In genomic region chr2:950627-950992, GRCh38 we compare ENCODE assay signal across 8 cellular contexts. TPM values are rescaled to one million over a fixed set of nuclear protein-coding genes. Genes with fewer than 3 reads are reported as not detected.
DNase-seq lines count a peak whose midpoint lies in the region; ATAC-seq and TF ChIP-seq lines count a peak whose summit lies in the region.

TSS of gene SNTG2 (plus strand) at chr2:950849. CDS start at chr2:950997, 148 bp downstream.

- no peaks in the 10 kb centered on the region for H3K9me3 ChIP-seq in colonic mucosa
- no peaks in the 10 kb centered on the region for H3K9me3 ChIP-seq in mucosa of descending colon
- no peaks in the 10 kb centered on the region for H3K9me3 ChIP-seq in stomach

- 1 to 3% (median 1%) methylated on average over 36 to 51 of the region's 51 CpGs; no CpG with 5 or more reads in 2 of the 5 donors for WGBS in stomach, 5 donors

- H3K4me3 ChIP-seq in colonic mucosa: peak within 1 kb of the TSS; percentile 45
- no peak within 1 kb of the TSS for H3K4me3 ChIP-seq in mucosa of descending colon
- peak within 1 kb of the TSS; percentile 54 to 76 (median 62) for H3K4me3 ChIP-seq in stomach

- TF ChIP-seq EP300 in stomach (IDR thresholded peaks at IDR 0.05): no peak

- intact Hi-C loops in colonic mucosa (cut with DNase I): loop anchor here (10.0 kb wide), 1 partner anchor 594 kb away; no protein-coding TSS in a partner anchor
- intact Hi-C loops in mucosa of descending colon (cut with DNase I, micrococcal nuclease): no loop called here
- intact Hi-C loops in stomach (cut with DNase I; ENCODE audit: low total_unique reads): no loop called here

- H3K27ac ChIP-seq in colonic mucosa (no peak within 1 kb of the TSS), stomach (peak within 1 kb of the TSS in 1 of 5 donors; percentile 60)

- H3K9ac ChIP-seq in colonic mucosa (ENCODE audit: low read depth in 2 of 2, low read length in 2 of 2): no peak within 1 kb of the TSS

- DNase-seq in NCI-H82 (lab: John Stamatoyannopoulos, UW): peak; percentile 35
- DNase-seq in NCI-H82 treated with DMSO at 0.1 percent for 48 hours (lab: John Stamatoyannopoulos, UW; ENCODE audit: unreplicated experiment): no peak
- peak; percentile 18 to 60 for DNase-seq in activated CD4-positive, alpha-beta T cell treated with anti-CD3 and anti-CD28 coated beads for 24 hours (ENCODE audit: low read depth in 2 of 2)
- peak; percentile 41 for DNase-seq in colonic mucosa
- DNase-seq in mucosa of descending colon: peak in 2 of 3 donors; percentile 47 to 69
- DNase-seq in stomach: peak; percentile 43
- DNase-seq in NCI-H1694 treated with DMSO at 0.1 percent for 48 hours (lab: John Stamatoyannopoulos, UW): no peak

- peak; percentile 91 for ATAC-seq in mucosa of descending colon
- no peak for ATAC-seq in GM21737 (IDR thresholded peaks at IDR 0.05; ENCODE audit: unreplicated experiment)

- H3K4me1 ChIP-seq in colonic mucosa (no peaks in the 10 kb centered on the region), mucosa of descending colon (ENCODE audit: low read depth) (peaks cover 8% of the 10 kb centered on the region), stomach (peaks cover 6 to 23% (median 19%) of the 10 kb centered on the region in 4 donors)

- H3K27me3 ChIP-seq in colonic mucosa (peaks cover 31% of the 10 kb centered on the region), stomach (peaks cover 8 to 79% (median 26%) of the 10 kb centered on the region in 3 donors)

- TF ChIP-seq CTCF in colonic mucosa (IDR thresholded peaks at IDR 0.05): no peak
- TF ChIP-seq CTCF in mucosa of descending colon (IDR thresholded peaks at IDR 0.05): no peak
- no peak for TF ChIP-seq CTCF in stomach (IDR thresholded peaks at IDR 0.05)

- TF ChIP-seq POLR2A in stomach (IDR thresholded peaks at IDR 0.05): no peak

- H3K36me3 ChIP-seq in colonic mucosa (no peaks in the 10 kb centered on the region), mucosa of descending colon (ENCODE audit: low read depth) (no peaks in the 10 kb centered on the region), stomach (no peaks in the 10 kb centered on the region)

RNA-seq across cellular contexts. Expression of gene SNTG2, which starts in this region (rescaled TPM):
- total RNA-seq in colonic mucosa: 1 to 10 TPM in 1 of 2 donors, under 1 TPM in 1; 0.72 to 1.0 TPM
- total RNA-seq in mucosa of descending colon: 1 to 10 TPM in 2 of 3 donors, under 1 TPM in 1; 0.38 to 3.0 (median 2.8) TPM
- total RNA-seq in stomach: 10 to 100 TPM in 1 of 5 donors, 1 to 10 TPM in 3, not detected in 1; 5.3 to 19.6 (median 6.0) TPM
- polyA plus RNA-seq in stomach: 1 to 10 TPM in 1 of 3 donors, under 1 TPM in 2; 0.68 to 1.1 (median 0.90) TPM

Comparison
In these comparisons a context has a peak if more than half of its experiments do, and no peak if none do; other contexts are left out.
1. DNase-seq: peak in NCI-H82 (single experiment), activated CD4-positive, alpha-beta T cell treated with anti-CD3 and anti-CD28 coated beads for 24 hours (2 of 2), colonic mucosa (single experiment), mucosa of descending colon (2 of 3) and stomach (single experiment); none in NCI-H82 treated with DMSO at 0.1 percent for 48 hours (single experiment) and NCI-H1694 treated with DMSO at 0.1 percent for 48 hours (single experiment).